In the genomic region with DNA sequence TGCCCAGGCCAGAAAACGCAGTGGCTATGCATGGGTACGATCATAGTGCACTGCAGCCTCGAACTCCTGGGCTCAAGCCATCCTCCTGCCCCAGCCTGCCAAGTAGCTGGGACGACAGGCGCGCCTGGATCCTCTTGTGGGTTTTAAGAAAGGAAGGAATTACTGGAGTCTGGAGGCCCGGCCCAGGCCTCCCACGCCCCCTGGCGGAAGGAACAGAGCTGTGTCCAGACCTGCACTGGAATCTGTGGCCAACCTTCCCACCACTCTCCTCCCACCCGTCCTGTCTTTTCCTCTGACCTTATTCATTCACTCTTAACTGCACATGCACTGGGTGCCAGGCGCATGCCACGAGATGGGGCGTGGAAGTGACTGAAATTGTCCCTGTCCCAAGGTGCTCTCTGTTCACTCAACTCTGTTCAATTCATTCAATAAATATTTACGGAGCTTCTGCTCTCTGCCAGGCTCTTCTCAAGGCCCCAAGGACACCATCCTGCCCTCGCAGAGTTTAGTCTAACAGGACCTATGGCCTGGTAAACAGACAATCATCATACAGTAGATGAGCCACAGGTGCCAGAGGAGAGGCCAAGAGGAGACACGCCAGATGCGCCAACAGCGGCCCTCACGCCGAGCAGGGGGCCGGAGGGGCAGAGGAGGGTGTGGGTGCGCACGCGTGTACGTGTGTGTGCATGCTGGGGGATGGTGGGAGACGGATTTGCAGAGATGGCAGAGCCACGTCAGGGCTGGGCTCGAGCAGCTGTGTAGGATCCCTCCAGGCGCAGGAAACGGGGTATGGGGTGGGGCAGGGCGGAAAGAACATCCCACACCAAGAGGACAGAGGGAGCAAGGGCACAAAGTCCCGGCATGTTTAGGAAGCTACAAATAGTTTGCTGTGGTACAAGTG, we compare ENCODE assay signal across 8 cellular contexts. TPM values are rescaled to one million over a fixed set of nuclear protein-coding genes. Genes with fewer than 3 reads are reported as not detected.
DNase-seq lines count a peak whose midpoint lies in the region; ATAC-seq, FAIRE-seq and TF ChIP-seq lines count a peak whose summit lies in the region.

No MANE protein-coding gene starts in this region.

- DNase-seq in AG10803 (ENCODE audit: low read depth) (peak; percentile 87), NCI-H146 (lab: John Stamatoyannopoulos, UW) (peak; percentile 88), T-helper 1 cell (peak in 3 of 5 donors; percentile 28 to 44 (median 41)), body of pancreas (peak; percentile 77 to 82 (median 80)), hypothalamus (lab: John Stamatoyannopoulos, UW) (peak in 28 of 51 donors; percentile 2 to 59 (median 19)), small intestine (peak; percentile 90)

- H3K27me3 ChIP-seq in body of pancreas: no peaks in the 10 kb centered on the region
- H3K27me3 ChIP-seq in small intestine (ENCODE audit: control insufficient read depth in 2 of 2, insufficient read depth in 2 of 2, low read length in 2 of 2): no peaks in the 10 kb centered on the region

- peak; percentile 65 for ATAC-seq in GM19035 (IDR thresholded peaks at IDR 0.05; ENCODE audit: unreplicated experiment)
- ATAC-seq in body of pancreas: peak; percentile 92
- no peak for ATAC-seq in GM19463 (IDR thresholded peaks at IDR 0.05; ENCODE audit: unreplicated experiment)

- H3K9me3 ChIP-seq in body of pancreas (no peaks in the 10 kb centered on the region), small intestine (ENCODE audit: control insufficient read depth, low read depth) (no peaks in the 10 kb centered on the region)

- H3K4me3 ChIP-seq in AG10803 (ENCODE audit: low read length) (no peak overlapping the region), body of pancreas (no peak overlapping the region), small intestine (ENCODE audit: low read depth in 1 of 2, low read length in 2 of 2) (no peak overlapping the region)

- no peak for TF ChIP-seq POLR2A in body of pancreas (IDR thresholded peaks at IDR 0.05)

- TF ChIP-seq CTCF in AG10803 (conservative IDR thresholded peaks at IDR 0.05; ENCODE audit: low read length): peak; percentile 86
- peak; percentile 74 to 89 (median 84) for TF ChIP-seq CTCF in body of pancreas (IDR thresholded peaks at IDR 0.05)

- H3K36me3 ChIP-seq in body of pancreas (replicated peaks in 1 of 2; ENCODE audit: insufficient read depth in 1 of 2, low read depth in 2 of 2) (no peaks in the 10 kb centered on the region), small intestine (ENCODE audit: control insufficient read depth in 2 of 2, insufficient read depth in 2 of 2, low read length in 2 of 2) (no peaks in the 10 kb centered on the region)

- no peak for FAIRE-seq in small intestine (lab: Jason Lieb, UNC)

- intact Hi-C loops in body of pancreas (cut with DNase I): no loop called here

- H3K4me1 ChIP-seq in body of pancreas: peaks cover 6% of the 10 kb centered on the region
- H3K4me1 ChIP-seq in small intestine (ENCODE audit: control insufficient read depth in 2 of 2, insufficient read depth in 1 of 2, low read depth in 1 of 2, low read length in 1 of 2): peaks cover 0 to 5% of the 10 kb centered on the region in 2 donors

- 44 to 50% methylated on average over 30 to 32 of the region's 32 CpGs for WGBS in body of pancreas, 2 donors
- 23 to 49% (median 34%) methylated on average over 32 of the region's 32 CpGs for WGBS in small intestine, 3 donors

- H3K27ac ChIP-seq in body of pancreas: no peak overlapping the region
- no peak overlapping the region for H3K27ac ChIP-seq in small intestine (ENCODE audit: low read depth in 1 of 2, low read length in 1 of 2)

RNA-seq across cellular contexts. Expression of gene TMEM106C, which starts 13.7 kb away (rescaled TPM):
- total RNA-seq in body of pancreas: 10 to 100 TPM; 38.2 to 47.0 TPM
- polyA plus RNA-seq in small intestine: 100 to 1,000 TPM; 140 to 211 (median 143) TPM

RNA-seq across cellular contexts. Expression of gene VDR, which starts 44.9 kb away (rescaled TPM):
- 1 to 10 TPM; 1.3 to 3.1 TPM for total RNA-seq in body of pancreas
- polyA plus RNA-seq in small intestine: 10 to 100 TPM; 36.7 to 61.0 (median 47.0) TPM

RNA-seq across cellular contexts. Expression of gene COL2A1, which starts 54.6 kb away (rescaled TPM):
- total RNA-seq in body of pancreas: not detected
- under 1 TPM in 1 of 3 donors, not detected in 2; 0.19 TPM for polyA plus RNA-seq in small intestine

Comparison
In these comparisons a context has a peak if more than half of its experiments do, and no peak if none do; other contexts are left out.
1. DNase-seq: peak in every context shown above with its lines; median percentile 90 in small intestine; 88 in NCI-H146; 87 in AG10803; 80 in body of pancreas; 41 in T-helper 1 cell; 19 in hypothalamus.